2 cellular contexts compared by ENCODE assay signal in genomic region chr6:42135722-42136121, GRCh38.
A peak's percentile ranks its signal among the peaks of the same experiment; 100 is the strongest.
TF ChIP-seq lines count a peak whose summit lies in the region.

No MANE protein-coding gene starts in this region.

TF ChIP-seq in IMR-90, 13 proteins besides CTCF, POLR2A, EP300 and RAD21:
- TF ChIP-seq MAZ (IDR thresholded peaks at IDR 0.05; ENCODE audit: borderline replicate concordance, low read depth, low read length): no peak
- TF ChIP-seq MXI1 (IDR thresholded peaks at IDR 0.05; ENCODE audit: borderline replicate concordance, low read depth, low read length): no peak
- no peak for TF ChIP-seq MAFK (IDR thresholded peaks at IDR 0.05; ENCODE audit: low read depth, low read length)
- no peak for TF ChIP-seq RFX5 (IDR thresholded peaks at IDR 0.05; ENCODE audit: low read depth, low read length)
- TF ChIP-seq CEBPB (IDR thresholded peaks at IDR 0.05; ENCODE audit: low read depth, low read length): no peak
- no peak for TF ChIP-seq FOS (IDR thresholded peaks at IDR 0.05; ENCODE audit: low read depth, low read length)
- no peak for TF ChIP-seq NFE2L2 (IDR thresholded peaks at IDR 0.05; ENCODE audit: low read depth, low read length)

TF ChIP-seq in K562, 482 proteins besides CTCF, POLR2A, EP300 and RAD21:
- TF ChIP-seq POU5F1 (IDR thresholded peaks at IDR 0.05; ENCODE audit: borderline replicate concordance, low read depth, low read length, partially characterized antibody) (no peak), MNT (conservative IDR thresholded peaks at IDR 0.05) (no peak), BCOR (IDR thresholded peaks at IDR 0.05) (peak; percentile 10; the same call in 1 of the 2 replicates), PML (IDR thresholded peaks at IDR 0.05; ENCODE audit: low read length) (no peak), NFE2 (IDR thresholded peaks at IDR 0.05; ENCODE audit: low read depth) (no peak)
